ENCODE assay signal across 9 cellular contexts in the genomic region with DNA sequence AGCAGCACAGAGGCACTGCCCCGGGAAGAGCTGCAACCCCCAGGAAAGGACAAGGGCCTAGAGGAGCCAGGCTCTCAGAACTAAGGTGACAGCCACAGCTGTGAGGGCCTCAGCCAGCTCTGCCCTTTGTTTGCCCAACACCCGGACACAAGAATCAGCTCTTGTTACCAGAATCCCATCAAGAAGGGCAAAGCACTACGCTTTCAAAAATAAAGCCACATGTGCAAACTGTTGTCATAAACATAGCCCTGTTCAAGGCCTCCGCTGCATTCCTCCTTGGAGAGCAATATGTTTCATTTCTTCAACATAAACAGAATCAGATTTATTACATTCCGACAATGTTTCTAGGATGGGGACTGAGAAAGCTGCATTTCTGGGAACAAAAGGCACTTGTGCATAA.
DNase-seq lines count a peak whose midpoint lies in the region; ATAC-seq and TF ChIP-seq lines count a peak whose summit lies in the region.
"Had no signal": no experiment of that assay in that cellular context is flagged by ENCODE, and none has a peak within 500 bp of the region (broad histone marks: within the 10 kb centered on the region; RNA-seq: fewer than 3 reads in every experiment).

No MANE protein-coding gene starts in this region.

- H3K36me3 Mint-ChIP-seq in CD4-positive, alpha-beta memory T cell: peaks cover 0 to 14% of the 10 kb centered on the region in 2 donors
- H3K36me3 Mint-ChIP-seq in activated naive CD4-positive, alpha-beta T cell treated with anti-CD3 and anti-CD28 coated beads, Interleukin-2, amount 50 U/mL, for 72 hours: peaks cover 0 to 4% of the 10 kb centered on the region in 2 donors

- TF ChIP-seq RAD21 in liver (IDR thresholded peaks at IDR 0.05): no peak

- POLR2A ChIA-PET in CD4-positive, alpha-beta memory T cell (lab: Charles Lee; ENCODE audit: partially characterized antibody): interaction anchor here (1.0 to 1.5 kb wide), 2 partner anchors 8 to 154 kb away, joined by 3 read pairs; no protein-coding TSS in a partner anchor

- intact Hi-C loops in spleen (cut with DNase I; ENCODE audit: low total_unique reads): no loop called here
- intact Hi-C loops in CD4-positive, alpha-beta memory T cell (cut with micrococcal nuclease): no loop called here

- 80% methylated on average over 5 of the region's 5 CpGs for WGBS in liver
- 68 to 78% (median 76%) methylated on average over 5 of the region's 5 CpGs for WGBS in spleen, 5 donors

- H3K9me3 ChIP-seq in liver (ENCODE audit: control insufficient read depth in 4 of 4, low read length in 3 of 4): no peaks in the 10 kb centered on the region
- no peaks in the 10 kb centered on the region for H3K9me3 ChIP-seq in spleen
- H3K9me3 ChIP-seq in CD4-positive, alpha-beta memory T cell (ENCODE audit: control insufficient read depth in 1 of 2, low read length in 2 of 2): no peaks in the 10 kb centered on the region

- H3K27me3 ChIP-seq in liver (ENCODE audit: control insufficient read depth in 4 of 4, insufficient read depth in 4 of 4, low read length in 3 of 4) (no peaks in the 10 kb centered on the region), spleen (replicated peaks in 1 of 7) (no peaks in the 10 kb centered on the region)
- no peaks in the 10 kb centered on the region for H3K27me3 ChIP-seq in CD4-positive, alpha-beta memory T cell (ENCODE audit: insufficient read depth, low read length)

- H3K9me3 Mint-ChIP-seq in CD4-positive, alpha-beta memory T cell: no peaks in the 10 kb centered on the region
- H3K9me3 Mint-ChIP-seq in activated naive CD4-positive, alpha-beta T cell treated with anti-CD3 and anti-CD28 coated beads, Interleukin-2, amount 50 U/mL, for 72 hours: no peaks in the 10 kb centered on the region

- H3K4me1 Mint-ChIP-seq in CD4-positive, alpha-beta memory T cell: peaks cover 28 to 81% (median 50%) of the 10 kb centered on the region in 4 donors

- no peaks in the 10 kb centered on the region for H3K27me3 Mint-ChIP-seq in CD4-positive, alpha-beta memory T cell

- TF ChIP-seq CTCF in coronary artery (IDR thresholded peaks at IDR 0.05) (no peak), liver (IDR thresholded peaks at IDR 0.05; ENCODE audit: low read depth, low read length, missing input control) (no peak), spleen (IDR thresholded peaks at IDR 0.05 in 8 of 11, conservative IDR thresholded peaks at IDR 0.05 in 3 of 11) (no peak)

- H3K36me3 ChIP-seq in liver (ENCODE audit: control insufficient read depth in 4 of 4, insufficient read depth in 3 of 4, low read depth in 1 of 4, low read length in 3 of 4) (peaks cover 0 to 4% (median 0%) of the 10 kb centered on the region in 4 donors), spleen (no peaks in the 10 kb centered on the region)
- H3K36me3 ChIP-seq in CD4-positive, alpha-beta memory T cell (ENCODE audit: insufficient read depth, low read length): no peaks in the 10 kb centered on the region

- H3K27ac Mint-ChIP-seq in CD4-positive, alpha-beta memory T cell: peak overlapping the region in 2 of 7 donors; percentile 5 to 82
- H3K27ac Mint-ChIP-seq in activated naive CD4-positive, alpha-beta T cell treated with anti-CD3 and anti-CD28 coated beads, Interleukin-2, amount 50 U/mL, for 72 hours: no peak overlapping the region

- no peak for ATAC-seq in HG03469 (IDR thresholded peaks at IDR 0.05; ENCODE audit: unreplicated experiment)
- ATAC-seq in activated naive CD4-positive, alpha-beta T cell treated with anti-CD3 and anti-CD28 coated beads, Interleukin-2, amount 50 U/mL, for 72 hours: no peak

- H3K4me3 Mint-ChIP-seq in CD4-positive, alpha-beta memory T cell: no peak overlapping the region

- H3K4me3 ChIP-seq in coronary artery (peak overlapping the region; percentile 57), liver (ENCODE audit: low read depth in 1 of 3, low read length in 3 of 3) (no peak overlapping the region), spleen (no peak overlapping the region)
- no peak overlapping the region for H3K4me3 ChIP-seq in CD4-positive, alpha-beta memory T cell (ENCODE audit: low read length in 2 of 2)

- TF ChIP-seq POLR2A in spleen (IDR thresholded peaks at IDR 0.05): no peak

- CTCF ChIA-PET in CD4-positive, alpha-beta memory T cell (lab: Charles Lee; ENCODE audit: partially characterized antibody): no interaction called here

- H3K27ac ChIP-seq in coronary artery (peak overlapping the region; percentile 80 to 83), liver (ENCODE audit: low read depth in 1 of 2, low read length in 2 of 2) (peak overlapping the region; percentile 49 to 66), spleen (peak overlapping the region; percentile 22 to 87 (median 76))
- no peak overlapping the region for H3K27ac ChIP-seq in CD4-positive, alpha-beta memory T cell (ENCODE audit: low read depth, low read length)

- DNase-seq in HCEC 1CT: peak; percentile 65
- DNase-seq in coronary artery (ENCODE audit: low spot score): no peak
- DNase-seq in spleen: no peak
- DNase-seq in CD4-positive, alpha-beta memory T cell: no peak
- DNase-seq in NCI-H2107 (lab: John Stamatoyannopoulos, UW): no peak
- no peak for DNase-seq in activated naive CD4-positive, alpha-beta T cell treated with anti-CD3 and anti-CD28 coated beads, Interleukin-2, amount 50 U/mL, for 72 hours (ENCODE audit: low spot score in 2 of 2)
- DNase-seq: activated CD8-positive, alpha-beta memory T cell treated with anti-CD3 and anti-CD28 coated beads for 24 hours had no signal

- peaks cover 0 to 7% (median 2%) of the 10 kb centered on the region in 4 donors for H3K4me1 ChIP-seq in liver (ENCODE audit: control insufficient read depth in 4 of 4, insufficient read depth in 4 of 4, low read length in 3 of 4)
- H3K4me1 ChIP-seq in spleen: peaks cover 41 to 97% (median 67%) of the 10 kb centered on the region in 6 donors
- H3K4me1 ChIP-seq in CD4-positive, alpha-beta memory T cell (ENCODE audit: insufficient read depth, low read length): peaks cover 34% of the 10 kb centered on the region

- no peak overlapping the region for H3K9ac ChIP-seq in liver (ENCODE audit: low read depth in 1 of 2, low read length in 2 of 2)

TF ChIP-seq in liver, 16 proteins besides CTCF, POLR2A, EP300 and RAD21 (continues in another document):
- TF ChIP-seq HNF4A (conservative IDR thresholded peaks at IDR 0.05) (no peak), JUND (IDR thresholded peaks at IDR 0.05) (no peak), HNF4G (IDR thresholded peaks at IDR 0.05) (no peak), FOXA1 (IDR thresholded peaks at IDR 0.05) (no peak), SP1 (IDR thresholded peaks at IDR 0.05) (no peak), RXRA (IDR thresholded peaks at IDR 0.05) (no peak), FOXA2 (IDR thresholded peaks at IDR 0.05) (no peak), NR2F2 (IDR thresholded peaks at IDR 0.05) (no peak), GABPA (IDR thresholded peaks at IDR 0.05 in 1 of 2, conservative IDR thresholded peaks at IDR 0.05 in 1 of 2) (no peak), EGR1 (IDR thresholded peaks at IDR 0.05; ENCODE audit: low read depth in 2 of 2) (no peak), YY1 (IDR thresholded peaks at IDR 0.05) (no peak), TAF1 (conservative IDR thresholded peaks at IDR 0.05) (no peak)
- TF ChIP-seq, protein P1, sequence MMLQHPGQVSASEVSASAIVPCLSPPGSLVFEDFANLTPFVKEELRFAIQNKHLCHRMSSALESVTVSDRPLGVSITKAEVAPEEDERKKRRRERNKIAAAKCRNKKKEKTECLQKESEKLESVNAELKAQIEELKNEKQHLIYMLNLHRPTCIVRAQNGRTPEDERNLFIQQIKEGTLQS (IDR thresholded peaks at IDR 0.05): no peak
- TF ChIP-seq, protein P2, sequence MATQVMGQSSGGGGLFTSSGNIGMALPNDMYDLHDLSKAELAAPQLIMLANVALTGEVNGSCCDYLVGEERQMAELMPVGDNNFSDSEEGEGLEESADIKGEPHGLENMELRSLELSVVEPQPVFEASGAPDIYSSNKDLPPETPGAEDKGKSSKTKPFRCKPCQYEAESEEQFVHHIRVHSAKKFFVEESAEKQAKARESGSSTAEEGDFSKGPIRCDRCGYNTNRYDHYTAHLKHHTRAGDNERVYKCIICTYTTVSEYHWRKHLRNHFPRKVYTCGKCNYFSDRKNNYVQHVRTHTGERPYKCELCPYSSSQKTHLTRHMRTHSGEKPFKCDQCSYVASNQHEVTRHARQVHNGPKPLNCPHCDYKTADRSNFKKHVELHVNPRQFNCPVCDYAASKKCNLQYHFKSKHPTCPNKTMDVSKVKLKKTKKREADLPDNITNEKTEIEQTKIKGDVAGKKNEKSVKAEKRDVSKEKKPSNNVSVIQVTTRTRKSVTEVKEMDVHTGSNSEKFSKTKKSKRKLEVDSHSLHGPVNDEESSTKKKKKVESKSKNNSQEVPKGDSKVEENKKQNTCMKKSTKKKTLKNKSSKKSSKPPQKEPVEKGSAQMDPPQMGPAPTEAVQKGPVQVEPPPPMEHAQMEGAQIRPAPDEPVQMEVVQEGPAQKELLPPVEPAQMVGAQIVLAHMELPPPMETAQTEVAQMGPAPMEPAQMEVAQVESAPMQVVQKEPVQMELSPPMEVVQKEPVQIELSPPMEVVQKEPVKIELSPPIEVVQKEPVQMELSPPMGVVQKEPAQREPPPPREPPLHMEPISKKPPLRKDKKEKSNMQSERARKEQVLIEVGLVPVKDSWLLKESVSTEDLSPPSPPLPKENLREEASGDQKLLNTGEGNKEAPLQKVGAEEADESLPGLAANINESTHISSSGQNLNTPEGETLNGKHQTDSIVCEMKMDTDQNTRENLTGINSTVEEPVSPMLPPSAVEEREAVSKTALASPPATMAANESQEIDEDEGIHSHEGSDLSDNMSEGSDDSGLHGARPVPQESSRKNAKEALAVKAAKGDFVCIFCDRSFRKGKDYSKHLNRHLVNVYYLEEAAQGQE (IDR thresholded peaks at IDR 0.05): no peak
- TF ChIP-seq, protein P3, sequence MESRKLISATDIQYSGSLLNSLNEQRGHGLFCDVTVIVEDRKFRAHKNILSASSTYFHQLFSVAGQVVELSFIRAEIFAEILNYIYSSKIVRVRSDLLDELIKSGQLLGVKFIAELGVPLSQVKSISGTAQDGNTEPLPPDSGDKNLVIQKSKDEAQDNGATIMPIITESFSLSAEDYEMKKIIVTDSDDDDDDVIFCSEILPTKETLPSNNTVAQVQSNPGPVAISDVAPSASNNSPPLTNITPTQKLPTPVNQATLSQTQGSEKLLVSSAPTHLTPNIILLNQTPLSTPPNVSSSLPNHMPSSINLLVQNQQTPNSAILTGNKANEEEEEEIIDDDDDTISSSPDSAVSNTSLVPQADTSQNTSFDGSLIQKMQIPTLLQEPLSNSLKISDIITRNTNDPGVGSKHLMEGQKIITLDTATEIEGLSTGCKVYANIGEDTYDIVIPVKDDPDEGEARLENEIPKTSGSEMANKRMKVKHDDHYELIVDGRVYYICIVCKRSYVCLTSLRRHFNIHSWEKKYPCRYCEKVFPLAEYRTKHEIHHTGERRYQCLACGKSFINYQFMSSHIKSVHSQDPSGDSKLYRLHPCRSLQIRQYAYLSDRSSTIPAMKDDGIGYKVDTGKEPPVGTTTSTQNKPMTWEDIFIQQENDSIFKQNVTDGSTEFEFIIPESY (IDR thresholded peaks at IDR 0.05): no peak
